Comparison of ENCODE assay signal across 8 cellular contexts in genomic region chrX:154369453-154370299, GRCh38. TPM values are rescaled to one million over a fixed set of nuclear protein-coding genes. Genes with fewer than 3 reads are reported as not detected.
DNase-seq lines count a peak whose midpoint lies in the region; ATAC-seq lines count a peak whose summit lies in the region.

No MANE protein-coding gene starts in this region.

- peaks cover 13% of the 10 kb centered on the region for H3K36me3 ChIP-seq in mesendoderm (ENCODE audit: control insufficient read depth, insufficient read depth, low read length)

- H3K27me3 Mint-ChIP-seq in effector memory CD8-positive, alpha-beta T cell, result no peaks in the 10 kb centered on the region

- H3K27me3 ChIP-seq in mesendoderm (ENCODE audit: insufficient read depth, low read length, poor library complexity), result no peaks in the 10 kb centered on the region

- peaks cover 47% of the 10 kb centered on the region for H3K79me2 ChIP-seq in mesendoderm (ENCODE audit: control insufficient read depth, insufficient read depth, low read length)

- H3K9ac ChIP-seq in mesendoderm (ENCODE audit: low read length), result peak overlapping the region; percentile 99

- no peaks in the 10 kb centered on the region for H3K4me1 ChIP-seq in mesendoderm (ENCODE audit: control insufficient read depth, low read depth, low read length)

- peaks cover 16 to 18% of the 10 kb centered on the region in 2 donors for H3K4me1 Mint-ChIP-seq in effector memory CD8-positive, alpha-beta T cell (ENCODE audit: low read depth in 2 of 2)

- DNase-seq in NCI-H2107 treated with DMSO at 0.1 percent for 48 hours (lab: John Stamatoyannopoulos, UW; ENCODE audit: unreplicated experiment), result peak; percentile 16
- DNase-seq in NCI-H2107 (lab: John Stamatoyannopoulos, UW), result no peak
- peak; percentile 38 for DNase-seq in NCI-H2196 treated with DMSO at 0.1 percent for 48 hours (lab: John Stamatoyannopoulos, UW; ENCODE audit: unreplicated experiment)
- peak; percentile 48 to 54 for DNase-seq in activated CD8-positive, alpha-beta memory T cell treated with anti-CD3 and anti-CD28 coated beads for 1 hour (ENCODE audit: extremely low read depth in 1 of 2, low read depth in 1 of 2)
- DNase-seq in effector memory CD8-positive, alpha-beta T cell, result peak; percentile 67 to 68 (median 67)
- DNase-seq in mesendoderm, result peak; percentile 95
- peak; percentile 62 to 66 for DNase-seq in stimulated activated CD8-positive, alpha-beta memory T cell treated with anti-CD3 and anti-CD28 coated beads, Interleukin-15, amount 100 ng/mL, for 48 hours (ENCODE audit: low read depth in 2 of 2)

- peak overlapping the region; percentile 97 for H3K18ac ChIP-seq in mesendoderm (ENCODE audit: low read length)

- peak overlapping the region; percentile 80 for H3K23ac ChIP-seq in mesendoderm (ENCODE audit: low read length)

- H3K9me3 Mint-ChIP-seq in effector memory CD8-positive, alpha-beta T cell, result no peaks in the 10 kb centered on the region

- ATAC-seq in effector memory CD8-positive, alpha-beta T cell (replicated peaks), result peak; percentile 21
- no peak for ATAC-seq in HG03571 (IDR thresholded peaks at IDR 0.05; ENCODE audit: unreplicated experiment)

- H3K79me1 ChIP-seq in mesendoderm (ENCODE audit: low read length), result peaks cover 2% of the 10 kb centered on the region

- H3K4me3 Mint-ChIP-seq in effector memory CD8-positive, alpha-beta T cell, result peak overlapping the region; percentile 86 to 92

- no peak overlapping the region for H2BK15ac ChIP-seq in mesendoderm (replicated peaks; ENCODE audit: low read depth)

- no CpG with 5 or more reads among the region's 13 CpGs for WGBS in mesendoderm (ENCODE audit: extremely low coverage, insufficient coverage, low lambda C conversion rate)

- H3K4me3 ChIP-seq in mesendoderm (ENCODE audit: low read length), result peak overlapping the region; percentile 97

- H3K27ac ChIP-seq in mesendoderm (ENCODE audit: low read depth, low read length), result peak overlapping the region; percentile 88

- peak overlapping the region; percentile 95 to 98 for H3K27ac Mint-ChIP-seq in effector memory CD8-positive, alpha-beta T cell

- peak overlapping the region; percentile 69 for H2BK120ac ChIP-seq in mesendoderm (ENCODE audit: low read depth, low read length)

- peaks cover 72% of the 10 kb centered on the region for H3K36me3 Mint-ChIP-seq in effector memory CD8-positive, alpha-beta T cell (ENCODE audit: insufficient read depth)

- H3K4ac ChIP-seq in mesendoderm (ENCODE audit: low read depth, low read length), result peak overlapping the region; percentile 95

- peak overlapping the region; percentile 77 for H3K4me2 ChIP-seq in mesendoderm (ENCODE audit: low read length)

- no peak overlapping the region for H4K5ac ChIP-seq in mesendoderm (ENCODE audit: low read length)

- H3K56ac ChIP-seq in mesendoderm (ENCODE audit: low read length), result peak overlapping the region; percentile 98

- H4K8ac ChIP-seq in mesendoderm (ENCODE audit: low read depth, low read length), result no peak overlapping the region

- H2AK5ac ChIP-seq in mesendoderm (ENCODE audit: low read length), result peak overlapping the region; percentile 82

- H2BK5ac ChIP-seq in mesendoderm (ENCODE audit: low read length), result peak overlapping the region; percentile 95

RNA-seq across cellular contexts. Expression of gene FLNA, which starts 4.8 kb away (rescaled TPM):
- polyA plus RNA-seq in mesendoderm (2013, experiment 1 of 2), result 552 TPM
- 515 TPM for polyA plus RNA-seq in mesendoderm (2013, experiment 2 of 2)

RNA-seq across cellular contexts. Expression of gene EMD, which starts 9.4 kb away (rescaled TPM):
- polyA plus RNA-seq in mesendoderm (2013, experiment 1 of 2), result 45.5 TPM
- 46.7 TPM for polyA plus RNA-seq in mesendoderm (2013, experiment 2 of 2)

RNA-seq across cellular contexts. Expression of gene RPL10, which starts 28.5 kb away (rescaled TPM):
- 3,546 TPM for polyA plus RNA-seq in mesendoderm (2013, experiment 1 of 2)
- 3,495 TPM for polyA plus RNA-seq in mesendoderm (2013, experiment 2 of 2)

RNA-seq across cellular contexts. Expression of gene DNASE1L1, which starts 39.4 kb away (rescaled TPM):
- 3.5 TPM for polyA plus RNA-seq in mesendoderm (2013, experiment 1 of 2)
- polyA plus RNA-seq in mesendoderm (2013, experiment 2 of 2), result 3.4 TPM

RNA-seq across cellular contexts. Expression of gene TAFAZZIN, which starts 41.7 kb away (rescaled TPM):
- 10.0 TPM for polyA plus RNA-seq in mesendoderm (2013, experiment 1 of 2)
- 9.7 TPM for polyA plus RNA-seq in mesendoderm (2013, experiment 2 of 2)
